Comparison of ENCODE assay signal across 1 cellular context in genomic region chr5:42596817-42597216, GRCh38.
TF ChIP-seq lines count a peak whose summit lies in the region.

No MANE protein-coding gene starts in this region.

TF ChIP-seq in HepG2, 621 proteins besides CTCF, POLR2A, EP300 and RAD21 (continued from another document and continues in another):
- TF ChIP-seq, protein P1, sequence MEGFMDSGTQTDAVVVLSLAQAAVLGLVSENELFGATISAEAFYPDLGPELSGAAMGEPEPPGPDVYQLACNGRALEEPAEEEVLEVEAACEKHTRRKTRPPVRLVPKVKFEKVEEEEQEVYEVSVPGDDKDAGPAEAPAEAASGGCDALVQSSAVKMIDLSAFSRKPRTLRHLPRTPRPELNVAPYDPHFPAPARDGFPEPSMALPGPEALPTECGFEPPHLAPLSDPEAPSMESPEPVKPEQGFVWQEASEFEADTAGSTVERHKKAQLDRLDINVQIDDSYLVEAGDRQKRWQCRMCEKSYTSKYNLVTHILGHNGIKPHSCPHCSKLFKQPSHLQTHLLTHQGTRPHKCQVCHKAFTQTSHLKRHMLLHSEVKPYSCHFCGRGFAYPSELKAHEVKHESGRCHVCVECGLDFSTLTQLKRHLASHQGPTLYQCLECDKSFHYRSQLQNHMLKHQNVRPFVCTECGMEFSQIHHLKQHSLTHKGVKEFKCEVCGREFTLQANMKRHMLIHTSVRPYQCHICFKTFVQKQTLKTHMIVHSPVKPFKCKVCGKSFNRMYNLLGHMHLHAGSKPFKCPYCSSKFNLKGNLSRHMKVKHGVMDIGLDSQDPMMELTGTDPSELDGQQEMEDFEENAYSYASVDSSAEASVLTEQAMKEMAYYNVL (CRISPR knock-in tag; IDR thresholded peaks at IDR 0.05; ENCODE audit: borderline replicate concordance): no peak
- TF ChIP-seq, protein P2, sequence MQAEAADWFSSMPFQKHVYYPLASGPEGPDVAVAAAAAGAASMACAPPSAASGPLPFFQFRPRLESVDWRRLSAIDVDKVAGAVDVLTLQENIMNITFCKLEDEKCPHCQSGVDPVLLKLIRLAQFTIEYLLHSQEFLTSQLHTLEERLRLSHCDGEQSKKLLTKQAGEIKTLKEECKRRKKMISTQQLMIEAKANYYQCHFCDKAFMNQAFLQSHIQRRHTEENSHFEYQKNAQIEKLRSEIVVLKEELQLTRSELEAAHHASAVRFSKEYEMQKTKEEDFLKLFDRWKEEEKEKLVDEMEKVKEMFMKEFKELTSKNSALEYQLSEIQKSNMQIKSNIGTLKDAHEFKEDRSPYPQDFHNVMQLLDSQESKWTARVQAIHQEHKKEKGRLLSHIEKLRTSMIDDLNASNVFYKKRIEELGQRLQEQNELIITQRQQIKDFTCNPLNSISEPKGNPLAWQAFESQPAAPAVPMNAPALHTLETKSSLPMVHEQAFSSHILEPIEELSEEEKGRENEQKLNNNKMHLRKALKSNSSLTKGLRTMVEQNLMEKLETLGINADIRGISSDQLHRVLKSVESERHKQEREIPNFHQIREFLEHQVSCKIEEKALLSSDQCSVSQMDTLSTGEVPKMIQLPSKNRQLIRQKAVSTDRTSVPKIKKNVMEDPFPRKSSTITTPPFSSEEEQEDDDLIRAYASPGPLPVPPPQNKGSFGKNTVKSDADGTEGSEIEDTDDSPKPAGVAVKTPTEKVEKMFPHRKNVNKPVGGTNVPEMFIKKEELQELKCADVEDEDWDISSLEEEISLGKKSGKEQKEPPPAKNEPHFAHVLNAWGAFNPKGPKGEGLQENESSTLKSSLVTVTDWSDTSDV (CRISPR knock-in tag; IDR thresholded peaks at IDR 0.05): no peak
- TF ChIP-seq HOXD1 (CRISPR knock-in tag; IDR thresholded peaks at IDR 0.05): no peak
- no peak for TF ChIP-seq TEAD2 (CRISPR knock-in tag; IDR thresholded peaks at IDR 0.05)
- TF ChIP-seq ARNTL (CRISPR knock-in tag; IDR thresholded peaks at IDR 0.05): no peak
- 0 out of 2 replicates have a peak, but pooled peaks have one; percentile 9 for TF ChIP-seq RARA (CRISPR knock-in tag; IDR thresholded peaks at IDR 0.05)
- TF ChIP-seq PAXIP1 (CRISPR knock-in tag; conservative IDR thresholded peaks at IDR 0.05): peak; percentile 50; the same call in 1 of the 2 replicates
- TF ChIP-seq HNF1B (CRISPR knock-in tag; IDR thresholded peaks at IDR 0.05): peak; percentile 67; the same call in 1 of the 2 replicates
- TF ChIP-seq HHEX (CRISPR knock-in tag; IDR thresholded peaks at IDR 0.05): no peak
- TF ChIP-seq SMAD9 (CRISPR knock-in tag; IDR thresholded peaks at IDR 0.05): no peak
- TF ChIP-seq ZNF512B (CRISPR knock-in tag; IDR thresholded peaks at IDR 0.05; ENCODE audit: borderline replicate concordance): no peak
- no peak for TF ChIP-seq FOXA1 (IDR thresholded peaks at IDR 0.05)
- TF ChIP-seq FOXA1 (CRISPR knock-in tag; IDR thresholded peaks at IDR 0.05): peak; percentile 84
- TF ChIP-seq DNMT1 (CRISPR knock-in tag; IDR thresholded peaks at IDR 0.05): no peak
- TF ChIP-seq ATF1 (CRISPR knock-in tag; IDR thresholded peaks at IDR 0.05): peak; percentile 42; the same call in 1 of the 2 replicates
- TF ChIP-seq SP5 (CRISPR knock-in tag; IDR thresholded peaks at IDR 0.05; ENCODE audit: borderline replicate concordance, low read depth): no peak
- no peak for TF ChIP-seq HNRNPL (IDR thresholded peaks at IDR 0.05; ENCODE audit: low read depth, low read length)
- TF ChIP-seq, protein P3, sequence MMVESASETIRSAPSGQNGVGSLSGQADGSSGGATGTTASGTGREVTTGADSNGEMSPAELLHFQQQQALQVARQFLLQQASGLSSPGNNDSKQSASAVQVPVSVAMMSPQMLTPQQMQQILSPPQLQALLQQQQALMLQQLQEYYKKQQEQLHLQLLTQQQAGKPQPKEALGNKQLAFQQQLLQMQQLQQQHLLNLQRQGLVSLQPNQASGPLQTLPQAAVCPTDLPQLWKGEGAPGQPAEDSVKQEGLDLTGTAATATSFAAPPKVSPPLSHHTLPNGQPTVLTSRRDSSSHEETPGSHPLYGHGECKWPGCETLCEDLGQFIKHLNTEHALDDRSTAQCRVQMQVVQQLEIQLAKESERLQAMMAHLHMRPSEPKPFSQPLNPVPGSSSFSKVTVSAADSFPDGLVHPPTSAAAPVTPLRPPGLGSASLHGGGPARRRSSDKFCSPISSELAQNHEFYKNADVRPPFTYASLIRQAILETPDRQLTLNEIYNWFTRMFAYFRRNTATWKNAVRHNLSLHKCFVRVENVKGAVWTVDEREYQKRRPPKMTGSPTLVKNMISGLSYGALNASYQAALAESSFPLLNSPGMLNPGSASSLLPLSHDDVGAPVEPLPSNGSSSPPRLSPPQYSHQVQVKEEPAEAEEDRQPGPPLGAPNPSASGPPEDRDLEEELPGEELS (CRISPR knock-in tag; IDR thresholded peaks at IDR 0.05): peak; percentile 71
- TF ChIP-seq HES4 (CRISPR knock-in tag; IDR thresholded peaks at IDR 0.05; ENCODE audit: borderline replicate concordance): no peak
- TF ChIP-seq ZNF331 (CRISPR knock-in tag; IDR thresholded peaks at IDR 0.05): peak; percentile 23; the same call in 1 of the 2 replicates
- no peak for TF ChIP-seq ZNF276 (CRISPR knock-in tag; IDR thresholded peaks at IDR 0.05; ENCODE audit: low read depth)
- TF ChIP-seq, protein P4, sequence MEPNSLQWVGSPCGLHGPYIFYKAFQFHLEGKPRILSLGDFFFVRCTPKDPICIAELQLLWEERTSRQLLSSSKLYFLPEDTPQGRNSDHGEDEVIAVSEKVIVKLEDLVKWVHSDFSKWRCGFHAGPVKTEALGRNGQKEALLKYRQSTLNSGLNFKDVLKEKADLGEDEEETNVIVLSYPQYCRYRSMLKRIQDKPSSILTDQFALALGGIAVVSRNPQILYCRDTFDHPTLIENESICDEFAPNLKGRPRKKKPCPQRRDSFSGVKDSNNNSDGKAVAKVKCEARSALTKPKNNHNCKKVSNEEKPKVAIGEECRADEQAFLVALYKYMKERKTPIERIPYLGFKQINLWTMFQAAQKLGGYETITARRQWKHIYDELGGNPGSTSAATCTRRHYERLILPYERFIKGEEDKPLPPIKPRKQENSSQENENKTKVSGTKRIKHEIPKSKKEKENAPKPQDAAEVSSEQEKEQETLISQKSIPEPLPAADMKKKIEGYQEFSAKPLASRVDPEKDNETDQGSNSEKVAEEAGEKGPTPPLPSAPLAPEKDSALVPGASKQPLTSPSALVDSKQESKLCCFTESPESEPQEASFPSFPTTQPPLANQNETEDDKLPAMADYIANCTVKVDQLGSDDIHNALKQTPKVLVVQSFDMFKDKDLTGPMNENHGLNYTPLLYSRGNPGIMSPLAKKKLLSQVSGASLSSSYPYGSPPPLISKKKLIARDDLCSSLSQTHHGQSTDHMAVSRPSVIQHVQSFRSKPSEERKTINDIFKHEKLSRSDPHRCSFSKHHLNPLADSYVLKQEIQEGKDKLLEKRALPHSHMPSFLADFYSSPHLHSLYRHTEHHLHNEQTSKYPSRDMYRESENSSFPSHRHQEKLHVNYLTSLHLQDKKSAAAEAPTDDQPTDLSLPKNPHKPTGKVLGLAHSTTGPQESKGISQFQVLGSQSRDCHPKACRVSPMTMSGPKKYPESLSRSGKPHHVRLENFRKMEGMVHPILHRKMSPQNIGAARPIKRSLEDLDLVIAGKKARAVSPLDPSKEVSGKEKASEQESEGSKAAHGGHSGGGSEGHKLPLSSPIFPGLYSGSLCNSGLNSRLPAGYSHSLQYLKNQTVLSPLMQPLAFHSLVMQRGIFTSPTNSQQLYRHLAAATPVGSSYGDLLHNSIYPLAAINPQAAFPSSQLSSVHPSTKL (CRISPR knock-in tag; IDR thresholded peaks at IDR 0.05): peak; percentile 64
- TF ChIP-seq, protein P5, sequence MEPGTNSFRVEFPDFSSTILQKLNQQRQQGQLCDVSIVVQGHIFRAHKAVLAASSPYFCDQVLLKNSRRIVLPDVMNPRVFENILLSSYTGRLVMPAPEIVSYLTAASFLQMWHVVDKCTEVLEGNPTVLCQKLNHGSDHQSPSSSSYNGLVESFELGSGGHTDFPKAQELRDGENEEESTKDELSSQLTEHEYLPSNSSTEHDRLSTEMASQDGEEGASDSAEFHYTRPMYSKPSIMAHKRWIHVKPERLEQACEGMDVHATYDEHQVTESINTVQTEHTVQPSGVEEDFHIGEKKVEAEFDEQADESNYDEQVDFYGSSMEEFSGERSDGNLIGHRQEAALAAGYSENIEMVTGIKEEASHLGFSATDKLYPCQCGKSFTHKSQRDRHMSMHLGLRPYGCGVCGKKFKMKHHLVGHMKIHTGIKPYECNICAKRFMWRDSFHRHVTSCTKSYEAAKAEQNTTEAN (CRISPR knock-in tag; conservative IDR thresholded peaks at IDR 0.05): no peak
- peak; percentile 60 for TF ChIP-seq CREB1 (IDR thresholded peaks at IDR 0.05)
- TF ChIP-seq CREB1 (CRISPR knock-in tag; IDR thresholded peaks at IDR 0.05): peak; percentile 77
